1 cellular context compared by ENCODE assay signal in the genomic region with DNA sequence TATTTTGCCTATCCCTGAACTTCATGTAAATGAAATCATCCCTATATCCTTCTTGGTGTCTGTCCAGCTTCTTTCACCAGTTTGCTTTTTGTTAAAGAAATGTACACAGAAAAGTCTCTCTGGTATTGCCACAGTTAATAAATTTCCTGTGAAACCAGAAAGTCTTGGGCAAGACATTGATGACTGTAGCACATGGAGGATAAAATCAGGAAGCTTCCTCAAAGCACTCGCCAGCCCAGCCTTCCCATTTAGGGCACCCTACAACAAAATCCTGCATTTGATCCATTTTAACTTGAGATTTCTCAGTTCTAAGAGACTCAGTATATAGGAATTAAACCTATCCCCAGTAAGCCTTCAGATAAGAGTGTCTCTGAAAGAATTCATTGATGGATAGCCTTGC.
TF ChIP-seq lines count a peak whose summit lies in the region.

No MANE protein-coding gene starts in this region.

TF ChIP-seq in GM23338, 12 proteins besides CTCF, POLR2A, EP300 and RAD21 (continued from another document):
- TF ChIP-seq, protein P1, sequence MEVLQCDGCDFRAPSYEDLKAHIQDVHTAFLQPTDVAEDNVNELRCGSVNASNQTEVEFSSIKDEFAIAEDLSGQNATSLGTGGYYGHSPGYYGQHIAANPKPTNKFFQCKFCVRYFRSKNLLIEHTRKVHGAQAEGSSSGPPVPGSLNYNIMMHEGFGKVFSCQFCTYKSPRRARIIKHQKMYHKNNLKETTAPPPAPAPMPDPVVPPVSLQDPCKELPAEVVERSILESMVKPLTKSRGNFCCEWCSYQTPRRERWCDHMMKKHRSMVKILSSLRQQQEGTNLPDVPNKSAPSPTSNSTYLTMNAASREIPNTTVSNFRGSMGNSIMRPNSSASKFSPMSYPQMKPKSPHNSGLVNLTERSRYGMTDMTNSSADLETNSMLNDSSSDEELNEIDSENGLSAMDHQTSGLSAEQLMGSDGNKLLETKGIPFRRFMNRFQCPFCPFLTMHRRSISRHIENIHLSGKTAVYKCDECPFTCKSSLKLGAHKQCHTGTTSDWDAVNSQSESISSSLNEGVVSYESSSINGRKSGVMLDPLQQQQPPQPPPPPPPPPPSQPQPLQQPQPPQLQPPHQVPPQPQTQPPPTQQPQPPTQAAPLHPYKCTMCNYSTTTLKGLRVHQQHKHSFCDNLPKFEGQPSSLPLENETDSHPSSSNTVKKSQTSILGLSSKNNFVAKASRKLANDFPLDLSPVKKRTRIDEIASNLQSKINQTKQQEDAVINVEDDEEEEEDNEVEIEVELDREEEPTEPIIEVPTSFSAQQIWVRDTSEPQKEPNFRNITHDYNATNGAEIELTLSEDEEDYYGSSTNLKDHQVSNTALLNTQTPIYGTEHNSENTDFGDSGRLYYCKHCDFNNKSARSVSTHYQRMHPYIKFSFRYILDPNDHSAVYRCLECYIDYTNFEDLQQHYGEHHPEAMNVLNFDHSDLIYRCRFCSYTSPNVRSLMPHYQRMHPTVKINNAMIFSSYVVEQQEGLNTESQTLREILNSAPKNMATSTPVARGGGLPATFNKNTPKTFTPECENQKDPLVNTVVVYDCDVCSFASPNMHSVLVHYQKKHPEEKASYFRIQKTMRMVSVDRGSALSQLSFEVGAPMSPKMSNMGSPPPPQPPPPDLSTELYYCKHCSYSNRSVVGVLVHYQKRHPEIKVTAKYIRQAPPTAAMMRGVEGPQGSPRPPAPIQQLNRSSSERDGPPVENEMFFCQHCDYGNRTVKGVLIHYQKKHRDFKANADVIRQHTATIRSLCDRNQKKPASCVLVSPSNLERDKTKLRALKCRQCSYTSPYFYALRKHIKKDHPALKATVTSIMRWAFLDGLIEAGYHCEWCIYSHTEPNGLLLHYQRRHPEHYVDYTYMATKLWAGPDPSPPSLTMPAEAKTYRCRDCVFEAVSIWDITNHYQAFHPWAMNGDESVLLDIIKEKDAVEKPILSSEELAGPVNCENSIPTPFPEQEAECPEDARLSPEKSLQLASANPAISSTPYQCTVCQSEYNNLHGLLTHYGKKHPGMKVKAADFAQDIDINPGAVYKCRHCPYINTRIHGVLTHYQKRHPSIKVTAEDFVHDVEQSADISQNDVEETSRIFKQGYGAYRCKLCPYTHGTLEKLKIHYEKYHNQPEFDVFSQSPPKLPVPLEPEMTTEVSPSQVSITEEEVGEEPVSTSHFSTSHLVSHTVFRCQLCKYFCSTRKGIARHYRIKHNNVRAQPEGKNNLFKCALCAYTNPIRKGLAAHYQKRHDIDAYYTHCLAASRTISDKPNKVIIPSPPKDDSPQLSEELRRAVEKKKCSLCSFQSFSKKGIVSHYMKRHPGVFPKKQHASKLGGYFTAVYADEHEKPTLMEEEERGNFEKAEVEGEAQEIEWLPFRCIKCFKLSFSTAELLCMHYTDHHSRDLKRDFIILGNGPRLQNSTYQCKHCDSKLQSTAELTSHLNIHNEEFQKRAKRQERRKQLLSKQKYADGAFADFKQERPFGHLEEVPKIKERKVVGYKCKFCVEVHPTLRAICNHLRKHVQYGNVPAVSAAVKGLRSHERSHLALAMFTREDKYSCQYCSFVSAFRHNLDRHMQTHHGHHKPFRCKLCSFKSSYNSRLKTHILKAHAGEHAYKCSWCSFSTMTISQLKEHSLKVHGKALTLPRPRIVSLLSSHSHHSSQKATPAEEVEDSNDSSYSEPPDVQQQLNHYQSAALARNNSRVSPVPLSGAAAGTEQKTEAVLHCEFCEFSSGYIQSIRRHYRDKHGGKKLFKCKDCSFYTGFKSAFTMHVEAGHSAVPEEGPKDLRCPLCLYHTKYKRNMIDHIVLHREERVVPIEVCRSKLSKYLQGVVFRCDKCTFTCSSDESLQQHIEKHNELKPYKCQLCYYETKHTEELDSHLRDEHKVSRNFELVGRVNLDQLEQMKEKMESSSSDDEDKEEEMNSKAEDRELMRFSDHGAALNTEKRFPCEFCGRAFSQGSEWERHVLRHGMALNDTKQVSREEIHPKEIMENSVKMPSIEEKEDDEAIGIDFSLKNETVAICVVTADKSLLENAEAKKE (CRISPR knock-in tag; IDR thresholded peaks at IDR 0.05), result no peak
- no peak for TF ChIP-seq CREB1 (CRISPR knock-in tag; IDR thresholded peaks at IDR 0.05; ENCODE audit: low read depth)
